ENCODE assay signal across 1 cellular context in genomic region chr1:52348704-52349301, GRCh38.
TF ChIP-seq lines count a peak whose summit lies in the region.

No MANE protein-coding gene starts in this region.

TF ChIP-seq in HEK293, 187 proteins besides CTCF, POLR2A, EP300 and RAD21 (continued from another document):
- TF ChIP-seq, protein P1, sequence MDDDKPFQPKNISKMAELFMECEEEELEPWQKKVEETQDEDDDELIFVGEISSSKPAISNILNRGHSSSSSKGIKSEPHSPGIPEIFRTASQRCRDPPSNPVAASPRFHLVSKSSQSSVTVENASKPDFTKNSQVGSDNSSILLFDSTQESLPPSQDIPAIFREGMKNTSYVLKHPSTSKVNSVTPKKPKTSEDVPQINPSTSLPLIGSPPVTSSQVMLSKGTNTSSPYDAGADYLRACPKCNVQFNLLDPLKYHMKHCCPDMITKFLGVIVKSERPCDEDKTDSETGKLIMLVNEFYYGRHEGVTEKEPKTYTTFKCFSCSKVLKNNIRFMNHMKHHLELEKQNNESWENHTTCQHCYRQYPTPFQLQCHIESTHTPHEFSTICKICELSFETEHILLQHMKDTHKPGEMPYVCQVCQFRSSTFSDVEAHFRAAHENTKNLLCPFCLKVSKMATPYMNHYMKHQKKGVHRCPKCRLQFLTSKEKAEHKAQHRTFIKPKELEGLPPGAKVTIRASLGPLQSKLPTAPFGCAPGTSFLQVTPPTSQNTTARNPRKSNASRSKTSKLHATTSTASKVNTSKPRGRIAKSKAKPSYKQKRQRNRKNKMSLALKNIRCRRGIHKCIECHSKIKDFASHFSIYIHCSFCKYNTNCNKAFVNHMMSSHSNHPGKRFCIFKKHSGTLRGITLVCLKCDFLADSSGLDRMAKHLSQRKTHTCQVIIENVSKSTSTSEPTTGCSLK (tag by site-specific recombination; IDR thresholded peaks at IDR 0.05) = no peak
- TF ChIP-seq INSM2 (tag by site-specific recombination; IDR thresholded peaks at IDR 0.05) (no peak), ZBTB48 (tag by site-specific recombination; IDR thresholded peaks at IDR 0.05) (no peak), ZBTB10 (tag by site-specific recombination; IDR thresholded peaks at IDR 0.05) (no peak)
